In the genomic region with DNA sequence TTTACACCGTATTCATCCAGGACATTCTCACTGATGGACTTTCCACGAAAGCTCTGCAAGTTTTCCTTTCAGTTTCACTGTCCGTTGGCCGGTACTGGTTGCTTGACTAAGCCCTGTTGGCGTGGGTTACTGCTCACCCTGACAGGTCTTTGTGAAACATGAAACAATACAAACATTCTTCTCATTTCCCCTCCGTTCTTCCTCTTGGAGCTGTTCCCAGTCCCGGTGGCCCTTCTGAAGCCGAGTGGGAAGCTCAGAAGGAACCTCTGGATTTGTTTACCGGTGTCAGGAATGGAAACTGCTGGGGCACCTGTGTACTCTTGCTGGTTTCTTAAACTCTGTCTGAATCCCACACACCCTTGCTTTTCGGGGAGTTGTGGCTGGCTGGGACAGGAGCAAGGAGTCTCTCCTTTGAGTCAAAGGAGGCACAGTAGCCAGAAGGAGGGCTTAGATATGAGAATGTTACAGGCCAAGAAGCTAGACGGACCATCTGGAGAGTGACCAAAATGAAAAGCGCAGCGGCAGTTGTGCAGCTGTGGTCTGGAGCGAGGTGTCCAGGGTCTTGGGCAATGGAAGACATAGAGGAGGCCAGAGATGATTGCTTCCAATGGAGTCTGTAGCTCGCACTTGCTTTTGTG, we compare ENCODE assay signal across 9 cellular contexts. TPM values are rescaled to one million over a fixed set of nuclear protein-coding genes. Genes with fewer than 3 reads are reported as not detected.
DNase-seq lines count a peak whose midpoint lies in the region; ATAC-seq and TF ChIP-seq lines count a peak whose summit lies in the region.
"Had no signal": no experiment of that assay in that cellular context is flagged by ENCODE, and none has a peak within 500 bp of the region (broad histone marks: within the 10 kb centered on the region; RNA-seq: fewer than 3 reads in every experiment).

No MANE protein-coding gene starts in this region.

- peaks cover 4% of the 10 kb centered on the region for H3K4me1 Mint-ChIP-seq in activated CD8-positive, alpha-beta T cell treated with anti-CD3 and anti-CD28 coated beads for 36 hours (ENCODE audit: low read depth)

- peaks cover 2% of the 10 kb centered on the region for H3K27me3 Mint-ChIP-seq in activated CD8-positive, alpha-beta T cell treated with anti-CD3 and anti-CD28 coated beads for 36 hours

- ATAC-seq in activated CD8-positive, alpha-beta T cell treated with anti-CD3 and anti-CD28 coated beads for 36 hours = no peak
- no peak for ATAC-seq in GM19328 (IDR thresholded peaks at IDR 0.05; ENCODE audit: unreplicated experiment)

- H3K9me3 Mint-ChIP-seq in activated CD8-positive, alpha-beta T cell treated with anti-CD3 and anti-CD28 coated beads for 36 hours = no peaks in the 10 kb centered on the region

- DNase-seq in CD1c-positive myeloid dendritic cell (ENCODE audit: extremely low spot score) (peak; percentile 81), GM19238 (ENCODE audit: insufficient read length, low spot score) (peak; percentile 29), HT1080 (ENCODE audit: low read depth) (peak; percentile 82), cardiac septum (ENCODE audit: low spot score) (peak; percentile 81), renal cortical epithelial cell (ENCODE audit: low read depth) (peak; percentile 89)
- DNase-seq in activated CD8-positive, alpha-beta T cell treated with anti-CD3 and anti-CD28 coated beads for 36 hours = peak; percentile 7
- no peak for DNase-seq in stimulated activated CD4-positive, alpha-beta T cell treated with anti-CD3 and anti-CD28 coated beads, Interleukin-2, amount 100 ng/mL, for 48 hours

- no peaks in the 10 kb centered on the region for H3K36me3 Mint-ChIP-seq in activated CD8-positive, alpha-beta T cell treated with anti-CD3 and anti-CD28 coated beads for 36 hours (ENCODE audit: low read depth)

- intact Hi-C loops in activated CD8-positive, alpha-beta T cell treated with anti-CD3 and anti-CD28 coated beads for 36 hours (cut with micrococcal nuclease) = no loop called here
- intact Hi-C loops in cardiac septum (cut with DNase I) = loop anchor here (5.0 kb wide), 3 partner anchors 47 to 167 kb away; partner anchors contain the start of gene MAP3K8

- H3K4me3 Mint-ChIP-seq in activated CD8-positive, alpha-beta T cell treated with anti-CD3 and anti-CD28 coated beads for 36 hours = peak overlapping the region; percentile 23

- CTCF ChIA-PET in activated CD8-positive, alpha-beta T cell treated with anti-CD3 and anti-CD28 coated beads for 36 hours (lab: Charles Lee) = interaction anchor here (0.8 to 9.1 kb wide), 8 partner anchors 21 to 258 kb away, joined by 3 to 129 read pairs (median 5); no protein-coding TSS in a partner anchor

- no peak overlapping the region for H3K27ac Mint-ChIP-seq in activated CD8-positive, alpha-beta T cell treated with anti-CD3 and anti-CD28 coated beads for 36 hours

- POLR2A ChIA-PET in activated CD8-positive, alpha-beta T cell treated with anti-CD3 and anti-CD28 coated beads for 36 hours (lab: Charles Lee) = interaction anchor here (0.5 to 0.9 kb wide), 3 partner anchors 56 to 237 kb away, joined by 3 to 4 read pairs (median 3); no protein-coding TSS in a partner anchor

- TF ChIP-seq CTCF in activated CD8-positive, alpha-beta T cell treated with anti-CD3 and anti-CD28 coated beads for 36 hours (IDR thresholded peaks at IDR 0.05) = no peak

RNA-seq across cellular contexts. Expression of gene LYZL2, which starts 45.7 kb away (rescaled TPM):
- total RNA-seq in HT1080 (2014; rRNA removed; shearing (Covaris generic)) = not detected in 2 replicates
- not detected in 2 replicates for polyA plus RNA-seq in HT1080 (2015; cell fraction: cytosol; rRNA removed)
- polyA plus RNA-seq in HT1080 (2015; cell fraction: nucleus; rRNA removed) = not detected in 2 replicates
- total RNA-seq in activated CD8-positive, alpha-beta T cell treated with anti-CD3 and anti-CD28 coated beads for 36 hours = not detected
- total RNA-seq in cardiac septum (not detected), renal cortical epithelial cell (not detected in 2 replicates)
- total RNA-seq: T-helper 1 cell treated with Interleukin-12 subunit alpha and Interleukin-12 subunit beta and Interleukin-4 antibody, amounts not matched to agents 30 ng/mL and 1 ng/mL, for 36 hours had no signal

Comparison
In these comparisons a context has a peak if more than half of its experiments do, and no peak if none do; other contexts are left out.
1. DNase-seq: peak in CD1c-positive myeloid dendritic cell (single experiment), GM19238 (single experiment), HT1080 (single experiment), activated CD8-positive, alpha-beta T cell treated with anti-CD3 and anti-CD28 coated beads for 36 hours (single experiment), cardiac septum (single experiment) and renal cortical epithelial cell (single experiment); none in stimulated activated CD4-positive, alpha-beta T cell treated with anti-CD3 and anti-CD28 coated beads, Interleukin-2, amount 100 ng/mL, for 48 hours (0 of 2).